In the genomic region with DNA sequence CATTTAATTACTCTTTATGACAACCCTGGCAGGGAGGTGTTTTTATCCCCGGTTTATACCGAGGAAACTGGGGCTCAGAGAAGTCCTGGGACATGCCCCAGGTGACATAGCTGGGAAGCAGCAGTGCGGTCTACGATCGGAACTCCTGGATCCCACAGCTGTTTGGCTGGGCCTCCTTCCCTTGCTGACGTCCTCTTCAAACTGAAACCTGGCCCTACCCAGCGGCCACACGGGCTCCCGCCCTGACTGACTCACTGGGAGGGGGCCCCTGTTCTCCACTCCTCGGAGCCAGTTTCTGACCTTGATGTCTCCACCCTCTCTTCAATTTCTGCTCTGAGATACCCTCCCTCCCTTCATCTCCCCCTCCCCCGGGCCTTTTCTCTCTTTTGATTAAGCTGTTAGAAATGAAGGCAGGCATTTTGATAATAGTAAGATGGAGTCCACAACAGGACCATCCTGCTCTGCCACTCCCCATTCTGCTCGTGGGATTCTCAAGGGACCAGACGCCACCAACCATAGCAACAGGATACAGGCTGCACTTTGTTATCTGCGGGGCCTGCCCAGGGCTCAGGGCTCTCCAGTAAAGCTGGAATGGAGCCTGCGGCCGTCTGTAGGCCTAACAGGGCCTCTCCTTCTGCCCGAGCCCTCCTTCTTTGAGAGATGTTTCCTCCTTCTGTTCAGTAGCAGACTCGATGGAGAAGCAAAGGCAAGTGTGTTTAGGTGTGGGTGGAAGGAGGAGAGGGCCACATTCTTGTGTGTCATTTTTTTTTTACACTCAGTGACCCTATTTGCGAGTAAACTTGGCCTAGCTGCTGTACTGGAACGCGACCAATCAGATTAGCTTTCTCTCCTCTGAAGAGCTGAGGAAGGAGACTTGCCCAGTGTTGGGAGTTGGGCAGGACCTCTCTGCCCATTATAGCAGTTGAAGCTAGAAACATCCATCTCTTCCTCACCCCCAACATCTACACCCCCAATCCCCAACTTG, we compare ENCODE assay signal across 1 cellular context.
A peak's percentile ranks its signal among the peaks of the same experiment; 100 is the strongest.
TF ChIP-seq lines count a peak whose summit lies in the region.

No MANE protein-coding gene starts in this region.

TF ChIP-seq in HEK293, 187 proteins besides CTCF, POLR2A, EP300 and RAD21 (continued from another document):
- TF ChIP-seq ZNF629 (tag by site-specific recombination; IDR thresholded peaks at IDR 0.05): peak; percentile 40; the same call in 1 of the 2 replicates
- TF ChIP-seq KLF1 (tag by site-specific recombination; IDR thresholded peaks at IDR 0.05): peak; percentile 71
- no peak for TF ChIP-seq ZNF544 (tag by site-specific recombination; IDR thresholded peaks at IDR 0.05)
TF ChIP-seq in HEK293: peak in this region for 9.
